Comparison of ENCODE assay signal across 11 cellular contexts in genomic region chr17:43839670-43840101, GRCh38. TPM values are rescaled to one million over a fixed set of nuclear protein-coding genes. Genes with fewer than 3 reads are reported as not detected.
DNase-seq lines count a peak whose midpoint lies in the region; ATAC-seq and TF ChIP-seq lines count a peak whose summit lies in the region.
"Had no signal": no experiment of that assay in that cellular context is flagged by ENCODE, and none has a peak within 500 bp of the region (broad histone marks: within the 10 kb centered on the region; RNA-seq: fewer than 3 reads in every experiment).

No MANE protein-coding gene starts in this region.

- TF ChIP-seq CTCF in breast epithelium (IDR thresholded peaks at IDR 0.05): no peak

- no peaks in the 10 kb centered on the region for H3K36me3 ChIP-seq in breast epithelium
- H3K36me3 ChIP-seq: ascending aorta, upper lobe of left lung had no signal

- ATAC-seq in HG03280 (IDR thresholded peaks at IDR 0.05; ENCODE audit: unreplicated experiment): no peak
- no peak for ATAC-seq in GM18519 (IDR thresholded peaks at IDR 0.05; ENCODE audit: low FRiP score, unreplicated experiment)

- no peak for TF ChIP-seq POLR2A in breast epithelium (IDR thresholded peaks at IDR 0.05)

- intact Hi-C loops in breast epithelium (cut with DNase I; ENCODE audit: low total_unique reads): loop anchor here (10.0 kb wide), 1 partner anchor 65 kb away; the partner anchor contains the start of gene DUSP3

- no peaks in the 10 kb centered on the region for H3K9me3 ChIP-seq in breast epithelium
- H3K9me3 ChIP-seq: ascending aorta, upper lobe of left lung had no signal

- DNase-seq in HT1080 (ENCODE audit: low read depth) (peak; percentile 8), NCI-H2196 (lab: John Stamatoyannopoulos, UW; ENCODE audit: unreplicated experiment) (peak; percentile 99), breast epithelium (ENCODE audit: low spot score in 2 of 2) (peak in 1 of 2 donors; percentile 80), pons (ENCODE audit: low spot score) (peak; percentile 27), amniotic stem cell (lab: John Stamatoyannopoulos, UW) (no peak), amygdala (lab: John Stamatoyannopoulos, UW) (no peak)
- DNase-seq: activated CD4-positive, alpha-beta T cell treated with anti-CD3 and anti-CD28 coated beads for 4 hours had no signal

- no peaks in the 10 kb centered on the region for H3K27me3 ChIP-seq in breast epithelium
- H3K27me3 ChIP-seq: ascending aorta, upper lobe of left lung had no signal

- H3K4me3 ChIP-seq in breast epithelium: no peak overlapping the region
- H3K4me3 ChIP-seq: ascending aorta, upper lobe of left lung had no signal

- H3K27ac ChIP-seq in breast epithelium: peak overlapping the region; percentile 46 to 59

- peaks cover 0 to 6% of the 10 kb centered on the region in 2 donors for H3K4me1 ChIP-seq in breast epithelium

RNA-seq across cellular contexts. Expression of gene MPP3, which starts 6.7 kb away (rescaled TPM):
- 10.6 and 12.5 TPM in 2 replicates for total RNA-seq in HT1080 (2014; rRNA removed; shearing (Covaris generic))
- 5.0 and 6.6 TPM in 2 replicates for polyA plus RNA-seq in HT1080 (2015; cell fraction: cytosol; rRNA removed)
- 37.8 and 63.8 TPM in 2 replicates for polyA plus RNA-seq in HT1080 (2015; cell fraction: nucleus; rRNA removed)
- 10 to 100 TPM; 24.2 to 26.3 (median 26.2) TPM for total RNA-seq in breast epithelium

RNA-seq across cellular contexts. Expression of gene CD300LG, which starts 7.3 kb away (rescaled TPM):
- not detected in 2 replicates for total RNA-seq in HT1080 (2014; rRNA removed; shearing (Covaris generic))
- not detected in 2 replicates for polyA plus RNA-seq in HT1080 (2015; cell fraction: cytosol; rRNA removed)
- not detected in 2 replicates for polyA plus RNA-seq in HT1080 (2015; cell fraction: nucleus; rRNA removed)
- total RNA-seq in breast epithelium: 10 to 100 TPM; 17.9 to 69.2 (median 51.0) TPM

RNA-seq across cellular contexts. Expression of gene CFAP97D1, which starts 59.5 kb away (rescaled TPM):
- total RNA-seq in HT1080 (2014; rRNA removed; shearing (Covaris generic)): 0.02 TPM in 1 of 2 replicates, not detected in the other
- 0.02 TPM in 2 replicates for polyA plus RNA-seq in HT1080 (2015; cell fraction: cytosol; rRNA removed)
- 0.05 TPM in 1 of 2 replicates, not detected in the other for polyA plus RNA-seq in HT1080 (2015; cell fraction: nucleus; rRNA removed)
- total RNA-seq in breast epithelium: under 1 TPM in 1 of 3 donors, not detected in 2; 0.16 TPM
- total RNA-seq: ascending aorta had no signal

Comparison
In these comparisons a context has a peak if more than half of its experiments do, and no peak if none do; other contexts are left out.
1. DNase-seq: peak in HT1080 (single experiment), NCI-H2196 (single experiment) and pons (single experiment); none in amniotic stem cell (single experiment) and amygdala (0 of 56).
2. RNA of gene CD300LG, which starts 7.3 kb away (total RNA-seq): 17.9 to 69.2 TPM in breast epithelium; not detected in HT1080; every median in the first group is over 10 times any median in the second.